Comparison of ENCODE assay signal across 8 cellular contexts in genomic region chr5:32231929-32232328, GRCh38. TPM values are rescaled to one million over a fixed set of nuclear protein-coding genes. Genes with fewer than 3 reads are reported as not detected.
A peak's percentile ranks its signal among the peaks of the same experiment; 100 is the strongest.
DNase-seq lines count a peak whose midpoint lies in the region; ATAC-seq and TF ChIP-seq lines count a peak whose summit lies in the region.
"Had no signal": no experiment of that assay in that cellular context is flagged by ENCODE, and none has a peak within 500 bp of the region (broad histone marks: within the 10 kb centered on the region; RNA-seq: fewer than 3 reads in every experiment).

No MANE protein-coding gene starts in this region.

- H3K4me1 Mint-ChIP-seq in GM23338: peaks cover 7% of the 10 kb centered on the region
- H3K4me1 Mint-ChIP-seq in stimulated activated naive B cell treated with anti-CD40 and anti-IgM and Interleukin-4, amounts not matched to agents 10 μg/mL and 1 μg/mL and 100 μg/mL, for 72 hours: peaks cover 28 to 38% of the 10 kb centered on the region in 2 donors
- H3K4me1 Mint-ChIP-seq in nephron progenitor cell: no peaks in the 10 kb centered on the region
- H3K4me1 Mint-ChIP-seq in endothelial cell (ENCODE audit: unreplicated experiment): no peaks in the 10 kb centered on the region

- no peak overlapping the region for H3K4me2 ChIP-seq in GM23338

- no peaks in the 10 kb centered on the region for H3K27me3 ChIP-seq in GM23338 (ENCODE audit: insufficient read depth)
- no peaks in the 10 kb centered on the region for H3K27me3 ChIP-seq in gastroesophageal sphincter

- H3K36me3 ChIP-seq in GM23338 (ENCODE audit: insufficient read depth) (peaks cover 7% of the 10 kb centered on the region), gastroesophageal sphincter (peaks cover 0 to 52% of the 10 kb centered on the region in 2 donors)

- TF ChIP-seq CTCF in GM23338 (conservative IDR thresholded peaks at IDR 0.05; ENCODE audit: low read depth in 2 of 2): no peak
- no peak for TF ChIP-seq CTCF in gastroesophageal sphincter (IDR thresholded peaks at IDR 0.05)
- no peak for TF ChIP-seq CTCF in nephron progenitor cell (IDR thresholded peaks at IDR 0.05)
- TF ChIP-seq CTCF in endothelial cell (IDR thresholded peaks at IDR 0.05; ENCODE audit: unreplicated experiment): no peak

- H3K4me3 Mint-ChIP-seq in GM23338 (no peak overlapping the region), nephron progenitor cell (no peak overlapping the region), endothelial cell (ENCODE audit: unreplicated experiment) (no peak overlapping the region)
- no peak overlapping the region for H3K4me3 Mint-ChIP-seq in stimulated activated naive B cell treated with anti-CD40 and anti-IgM and Interleukin-4, amounts not matched to agents 10 μg/mL and 1 μg/mL and 100 μg/mL, for 72 hours
- H3K4me3 Mint-ChIP-seq: T-helper 2 cell treated with Interferon-gamma antibody and Interleukin-4, amounts not matched to agents 5 μg/mL and 100 μg/mL, for 36 hours had no signal

- H3K27ac ChIP-seq in GM23338 (ENCODE audit: low read depth) (no peak overlapping the region), gastroesophageal sphincter (peak overlapping the region in 3 of 4 donors; percentile 72 to 82 (median 73))

- TF ChIP-seq EP300 in gastroesophageal sphincter (IDR thresholded peaks at IDR 0.05): no peak

- ATAC-seq in GM23338 (peak; percentile 63), gastroesophageal sphincter (peak; percentile 6)
- peak; percentile 11 to 16 for ATAC-seq in stimulated activated naive B cell treated with anti-CD40 and anti-IgM and Interleukin-4, amounts not matched to agents 10 μg/mL and 1 μg/mL and 100 μg/mL, for 72 hours (replicated peaks)

- WGBS in gastroesophageal sphincter (ENCODE audit: low coverage in 1 of 2), 2 donors: 67 to 100% methylated on average over 1 to 2 of the region's 8 CpGs

- H3K4me1 ChIP-seq in GM23338 (ENCODE audit: insufficient read depth) (no peaks in the 10 kb centered on the region), gastroesophageal sphincter (peaks cover 0 to 33% (median 11%) of the 10 kb centered on the region in 3 donors)

- H3K27me3 Mint-ChIP-seq in GM23338 (ENCODE audit: insufficient read depth, low read depth, poor library complexity): peaks cover 8% of the 10 kb centered on the region
- no peaks in the 10 kb centered on the region for H3K27me3 Mint-ChIP-seq in stimulated activated naive B cell treated with anti-CD40 and anti-IgM and Interleukin-4, amounts not matched to agents 10 μg/mL and 1 μg/mL and 100 μg/mL, for 72 hours
- no peaks in the 10 kb centered on the region for H3K27me3 Mint-ChIP-seq in nephron progenitor cell (ENCODE audit: low read depth, poor library complexity)
- no peaks in the 10 kb centered on the region for H3K27me3 Mint-ChIP-seq in endothelial cell (ENCODE audit: unreplicated experiment)

- no peak overlapping the region for H3K27ac Mint-ChIP-seq in GM23338
- H3K27ac Mint-ChIP-seq in stimulated activated naive B cell treated with anti-CD40 and anti-IgM and Interleukin-4, amounts not matched to agents 10 μg/mL and 1 μg/mL and 100 μg/mL, for 72 hours: peak overlapping the region; percentile 85
- no peak overlapping the region for H3K27ac Mint-ChIP-seq in nephron progenitor cell
- H3K27ac Mint-ChIP-seq in endothelial cell (ENCODE audit: unreplicated experiment): no peak overlapping the region

- H3K9me3 Mint-ChIP-seq in GM23338: no peaks in the 10 kb centered on the region
- H3K9me3 Mint-ChIP-seq in stimulated activated naive B cell treated with anti-CD40 and anti-IgM and Interleukin-4, amounts not matched to agents 10 μg/mL and 1 μg/mL and 100 μg/mL, for 72 hours: no peaks in the 10 kb centered on the region
- H3K9me3 Mint-ChIP-seq in nephron progenitor cell: no peaks in the 10 kb centered on the region
- no peaks in the 10 kb centered on the region for H3K9me3 Mint-ChIP-seq in endothelial cell (ENCODE audit: unreplicated experiment)
- H3K9me3 Mint-ChIP-seq: T-helper 2 cell treated with Interferon-gamma antibody and Interleukin-4, amounts not matched to agents 5 μg/mL and 100 μg/mL, for 36 hours had no signal

- H2AFZ ChIP-seq in GM23338: no peak overlapping the region

- no peaks in the 10 kb centered on the region for H3K79me2 ChIP-seq in GM23338 (replicated peaks; ENCODE audit: insufficient read depth)

- peaks cover 63% of the 10 kb centered on the region for H3K36me3 Mint-ChIP-seq in GM23338 (ENCODE audit: low read depth)
- peaks cover 31 to 66% of the 10 kb centered on the region in 2 donors for H3K36me3 Mint-ChIP-seq in stimulated activated naive B cell treated with anti-CD40 and anti-IgM and Interleukin-4, amounts not matched to agents 10 μg/mL and 1 μg/mL and 100 μg/mL, for 72 hours
- peaks cover 41% of the 10 kb centered on the region for H3K36me3 Mint-ChIP-seq in nephron progenitor cell (ENCODE audit: low read depth)
- peaks cover 41% of the 10 kb centered on the region for H3K36me3 Mint-ChIP-seq in endothelial cell (ENCODE audit: low read depth, unreplicated experiment)

- peaks cover 6% of the 10 kb centered on the region; the same call in 1 of the 2 replicates for H3F3A ChIP-seq in GM23338 (replicated peaks; ENCODE audit: low read depth)

- H3K9me2 ChIP-seq in GM23338 (ENCODE audit: insufficient read depth): no peaks in the 10 kb centered on the region

- H3K9me3 ChIP-seq in gastroesophageal sphincter: no peaks in the 10 kb centered on the region

- TF ChIP-seq POLR2A in gastroesophageal sphincter (IDR thresholded peaks at IDR 0.05): no peak

- no peaks in the 10 kb centered on the region; the same call in 1 of the 2 replicates for H4K20me1 ChIP-seq in GM23338 (replicated peaks; ENCODE audit: insufficient read depth)

- H3K4me3 ChIP-seq in GM23338: no peak overlapping the region
- no peak overlapping the region for H3K4me3 ChIP-seq in gastroesophageal sphincter

- DNase-seq in GM23338 (ENCODE audit: low spot score) (no peak), MV-4-11 (lab: John Stamatoyannopoulos, UW) (peak; percentile 63), nephron progenitor cell (no peak), endothelial cell (ENCODE audit: low spot score) (no peak), kidney tubule cell (ENCODE audit: low spot score) (no peak)
- no peak for DNase-seq in stimulated activated naive B cell treated with anti-CD40 and anti-IgM and Interleukin-4, amounts not matched to agents 10 μg/mL and 1 μg/mL and 100 μg/mL, for 72 hours

TF ChIP-seq in GM23338, 12 proteins besides CTCF, POLR2A, EP300 and RAD21:
- TF ChIP-seq EZH2phosphoT487 (IDR thresholded peaks at IDR 0.05; ENCODE audit: unreplicated experiment): no peak
- TF ChIP-seq, protein P1, sequence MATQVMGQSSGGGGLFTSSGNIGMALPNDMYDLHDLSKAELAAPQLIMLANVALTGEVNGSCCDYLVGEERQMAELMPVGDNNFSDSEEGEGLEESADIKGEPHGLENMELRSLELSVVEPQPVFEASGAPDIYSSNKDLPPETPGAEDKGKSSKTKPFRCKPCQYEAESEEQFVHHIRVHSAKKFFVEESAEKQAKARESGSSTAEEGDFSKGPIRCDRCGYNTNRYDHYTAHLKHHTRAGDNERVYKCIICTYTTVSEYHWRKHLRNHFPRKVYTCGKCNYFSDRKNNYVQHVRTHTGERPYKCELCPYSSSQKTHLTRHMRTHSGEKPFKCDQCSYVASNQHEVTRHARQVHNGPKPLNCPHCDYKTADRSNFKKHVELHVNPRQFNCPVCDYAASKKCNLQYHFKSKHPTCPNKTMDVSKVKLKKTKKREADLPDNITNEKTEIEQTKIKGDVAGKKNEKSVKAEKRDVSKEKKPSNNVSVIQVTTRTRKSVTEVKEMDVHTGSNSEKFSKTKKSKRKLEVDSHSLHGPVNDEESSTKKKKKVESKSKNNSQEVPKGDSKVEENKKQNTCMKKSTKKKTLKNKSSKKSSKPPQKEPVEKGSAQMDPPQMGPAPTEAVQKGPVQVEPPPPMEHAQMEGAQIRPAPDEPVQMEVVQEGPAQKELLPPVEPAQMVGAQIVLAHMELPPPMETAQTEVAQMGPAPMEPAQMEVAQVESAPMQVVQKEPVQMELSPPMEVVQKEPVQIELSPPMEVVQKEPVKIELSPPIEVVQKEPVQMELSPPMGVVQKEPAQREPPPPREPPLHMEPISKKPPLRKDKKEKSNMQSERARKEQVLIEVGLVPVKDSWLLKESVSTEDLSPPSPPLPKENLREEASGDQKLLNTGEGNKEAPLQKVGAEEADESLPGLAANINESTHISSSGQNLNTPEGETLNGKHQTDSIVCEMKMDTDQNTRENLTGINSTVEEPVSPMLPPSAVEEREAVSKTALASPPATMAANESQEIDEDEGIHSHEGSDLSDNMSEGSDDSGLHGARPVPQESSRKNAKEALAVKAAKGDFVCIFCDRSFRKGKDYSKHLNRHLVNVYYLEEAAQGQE (IDR thresholded peaks at IDR 0.05; ENCODE audit: unreplicated experiment): peak; percentile 32

RNA-seq across cellular contexts. Expression of gene GOLPH3, which starts 57.8 kb away (rescaled TPM):
- total RNA-seq in GM23338 (2014; rRNA removed; shearing (Covaris generic)): 96.1 and 113 TPM in 2 replicates
- polyA plus RNA-seq in GM23338 (2016; fragmentation: Nextera tagmentation; extraction: Ambion mirVana): 61.7 and 68.5 TPM in 2 replicates
- 100 to 1,000 TPM; 144 to 277 (median 203) TPM for total RNA-seq in gastroesophageal sphincter
- 105 TPM for total RNA-seq in endothelial cell (ENCODE audit: unreplicated experiment)

Comparison
In these comparisons a context has a peak if more than half of its experiments do, and no peak if none do; other contexts are left out.
1. ATAC-seq: peak in every context shown above with its lines; median percentile 63 in GM23338; 14 in stimulated activated naive B cell treated with anti-CD40 and anti-IgM and Interleukin-4, amounts not matched to agents 10 μg/mL and 1 μg/mL and 100 μg/mL, for 72 hours; 6 in gastroesophageal sphincter.